8 cellular contexts compared by ENCODE assay signal in genomic region chr11:67345949-67346819, GRCh38. TPM values are rescaled to one million over a fixed set of nuclear protein-coding genes. Genes with fewer than 3 reads are reported as not detected.
DNase-seq lines count a peak whose midpoint lies in the region; ATAC-seq and TF ChIP-seq lines count a peak whose summit lies in the region.

No MANE protein-coding gene starts in this region.

- no peaks in the 10 kb centered on the region for H3K36me3 ChIP-seq in lower lobe of right lung

- H3K27me3 ChIP-seq in lower lobe of right lung (ENCODE audit: low read depth): no peaks in the 10 kb centered on the region

- H3K4me1 ChIP-seq in lower lobe of right lung: peaks cover 25% of the 10 kb centered on the region

- DNase-seq in activated CD4-positive, alpha-beta T cell treated with anti-CD3 and anti-CD28 coated beads, Interleukin-2, amount 10 ng/mL, durations not matched to agents 7 days and 5 days: peak; percentile 36
- no peak for DNase-seq in activated CD4-positive, alpha-beta T cell treated with anti-CD3 and anti-CD28 coated beads, Interleukin-2, amount 50 U/mL, for 1 hour
- DNase-seq in M059J (ENCODE audit: low read depth): peak; percentile 62
- DNase-seq in astrocyte of the spinal cord (ENCODE audit: low read depth, low spot score): peak; percentile 60
- DNase-seq in lower lobe of right lung: no peak
- DNase-seq in SK-N-DZ (ENCODE audit: low spot score): no peak

- TF ChIP-seq CTCF in astrocyte of the spinal cord (IDR thresholded peaks at IDR 0.05; ENCODE audit: low read depth, low read length) (peak; percentile 91), lower lobe of right lung (IDR thresholded peaks at IDR 0.05) (peak; percentile 65)

- peak overlapping the region; percentile 37 for H3K27ac Mint-ChIP-seq in activated CD4-positive, alpha-beta T cell treated with anti-CD3 and anti-CD28 coated beads, Interleukin-2, amount 10 ng/mL, durations not matched to agents 7 days and 5 days

- in situ Hi-C loops in astrocyte of the spinal cord (cut with HindIII; ENCODE audit: low sequenced_read_pairs): no loop called here

- CTCF ChIA-PET in activated CD4-positive, alpha-beta T cell treated with anti-CD3 and anti-CD28 coated beads, Interleukin-2, amount 10 ng/mL, durations not matched to agents 7 days and 5 days (lab: Charles Lee): interaction anchor here (0.5 to 4.7 kb wide), 31 partner anchors 9 to 1439 kb away, joined by 3 to 31 read pairs (median 3); partner anchors contain the start of genes CLCF1, PPP1CA and SSH3

- H3K36me3 Mint-ChIP-seq in activated CD4-positive, alpha-beta T cell treated with anti-CD3 and anti-CD28 coated beads, Interleukin-2, amount 10 ng/mL, durations not matched to agents 7 days and 5 days (ENCODE audit: low read depth): peaks cover 2% of the 10 kb centered on the region

- H3K4me3 ChIP-seq in astrocyte of the spinal cord (ENCODE audit: low read depth, low read length) (no peak overlapping the region), lower lobe of right lung (no peak overlapping the region)

- no peaks in the 10 kb centered on the region for H3K9me3 ChIP-seq in lower lobe of right lung

- peaks cover 5% of the 10 kb centered on the region for H3K9me3 Mint-ChIP-seq in activated CD4-positive, alpha-beta T cell treated with anti-CD3 and anti-CD28 coated beads, Interleukin-2, amount 10 ng/mL, durations not matched to agents 7 days and 5 days

- H3K27me3 Mint-ChIP-seq in activated CD4-positive, alpha-beta T cell treated with anti-CD3 and anti-CD28 coated beads, Interleukin-2, amount 10 ng/mL, durations not matched to agents 7 days and 5 days: no peaks in the 10 kb centered on the region

- intact Hi-C loops in lower lobe of right lung (cut with DNase I): no loop called here

- no peak overlapping the region for H3K4me3 Mint-ChIP-seq in activated CD4-positive, alpha-beta T cell treated with anti-CD3 and anti-CD28 coated beads, Interleukin-2, amount 10 ng/mL, durations not matched to agents 7 days and 5 days

- H3K4me1 Mint-ChIP-seq in activated CD4-positive, alpha-beta T cell treated with anti-CD3 and anti-CD28 coated beads, Interleukin-2, amount 10 ng/mL, durations not matched to agents 7 days and 5 days: peaks cover 34% of the 10 kb centered on the region

- H3K27ac ChIP-seq in lower lobe of right lung: peak overlapping the region; percentile 47

- ATAC-seq in lower lobe of right lung (peak; percentile 92 to 94), HG02798 (IDR thresholded peaks at IDR 0.05; ENCODE audit: poor library complexity, unreplicated experiment) (no peak), HG03439 (IDR thresholded peaks at IDR 0.05; ENCODE audit: unreplicated experiment) (no peak)

- POLR2A ChIA-PET in activated CD4-positive, alpha-beta T cell treated with anti-CD3 and anti-CD28 coated beads, Interleukin-2, amount 10 ng/mL, durations not matched to agents 7 days and 5 days (lab: Charles Lee): interaction anchor here (0.9 kb wide), 1 partner anchor 25 kb away, joined by 3 read pairs; no protein-coding TSS in a partner anchor

RNA-seq across cellular contexts. Expression of gene POLD4, which starts 7.2 kb away (rescaled TPM):
- total RNA-seq in activated CD4-positive, alpha-beta T cell treated with anti-CD3 and anti-CD28 coated beads, Interleukin-2, amount 10 ng/mL, durations not matched to agents 7 days and 5 days: 10 to 100 TPM; 52.7 to 53.7 TPM
- total RNA-seq in M059J (2014; rRNA removed; shearing (Covaris generic)): 127 and 137 TPM in 2 replicates
- 86.6 TPM for total RNA-seq in lower lobe of right lung
- 6.5 and 8.5 TPM in 2 replicates for polyA plus RNA-seq in SK-N-DZ (2014; cell fraction: cytosol; rRNA removed)
- polyA plus RNA-seq in SK-N-DZ (2014; cell fraction: nucleus; rRNA removed): 8.2 and 9.1 TPM in 2 replicates

RNA-seq across cellular contexts. Expression of gene CLCF1, which starts 27.2 kb away (rescaled TPM):
- under 1 TPM; 0.10 to 0.17 TPM for total RNA-seq in activated CD4-positive, alpha-beta T cell treated with anti-CD3 and anti-CD28 coated beads, Interleukin-2, amount 10 ng/mL, durations not matched to agents 7 days and 5 days
- total RNA-seq in M059J (2014; rRNA removed; shearing (Covaris generic)): 16.2 and 22.6 TPM in 2 replicates
- total RNA-seq in lower lobe of right lung: 3.7 TPM
- 0.12 and 0.21 TPM in 2 replicates for polyA plus RNA-seq in SK-N-DZ (2014; cell fraction: cytosol; rRNA removed)
- polyA plus RNA-seq in SK-N-DZ (2014; cell fraction: nucleus; rRNA removed): 1.4 TPM in 1 of 2 replicates, not detected in the other

RNA-seq across cellular contexts. Expression of gene SSH3, which starts 42.9 kb away (rescaled TPM):
- total RNA-seq in activated CD4-positive, alpha-beta T cell treated with anti-CD3 and anti-CD28 coated beads, Interleukin-2, amount 10 ng/mL, durations not matched to agents 7 days and 5 days: 1 to 10 TPM; 8.2 to 9.6 TPM
- total RNA-seq in M059J (2014; rRNA removed; shearing (Covaris generic)): 17.5 and 18.4 TPM in 2 replicates
- total RNA-seq in lower lobe of right lung: 37.7 TPM
- 0.24 and 0.29 TPM in 2 replicates for polyA plus RNA-seq in SK-N-DZ (2014; cell fraction: cytosol; rRNA removed)
- 3.8 and 14.4 TPM in 2 replicates for polyA plus RNA-seq in SK-N-DZ (2014; cell fraction: nucleus; rRNA removed)

RNA-seq across cellular contexts. Expression of gene RAD9A, which starts 45.6 kb away (rescaled TPM):
- 10 to 100 TPM; 49.3 to 53.7 TPM for total RNA-seq in activated CD4-positive, alpha-beta T cell treated with anti-CD3 and anti-CD28 coated beads, Interleukin-2, amount 10 ng/mL, durations not matched to agents 7 days and 5 days
- total RNA-seq in M059J (2014; rRNA removed; shearing (Covaris generic)): 7.3 and 13.3 TPM in 2 replicates
- 28.9 TPM for total RNA-seq in lower lobe of right lung
- 10.4 and 14.3 TPM in 2 replicates for polyA plus RNA-seq in SK-N-DZ (2014; cell fraction: cytosol; rRNA removed)
- 38.3 and 51.4 TPM in 2 replicates for polyA plus RNA-seq in SK-N-DZ (2014; cell fraction: nucleus; rRNA removed)

RNA-seq across cellular contexts. Expression of gene PPP1CA, which starts 55.5 kb away (rescaled TPM):
- total RNA-seq in activated CD4-positive, alpha-beta T cell treated with anti-CD3 and anti-CD28 coated beads, Interleukin-2, amount 10 ng/mL, durations not matched to agents 7 days and 5 days: 100 to 1,000 TPM; 301 to 331 TPM
- total RNA-seq in M059J (2014; rRNA removed; shearing (Covaris generic)): 223 and 247 TPM in 2 replicates
- 144 TPM for total RNA-seq in lower lobe of right lung
- polyA plus RNA-seq in SK-N-DZ (2014; cell fraction: cytosol; rRNA removed): 170 and 171 TPM in 2 replicates
- polyA plus RNA-seq in SK-N-DZ (2014; cell fraction: nucleus; rRNA removed): 101 and 105 TPM in 2 replicates

Comparison
In these comparisons a context has a peak if more than half of its experiments do, and no peak if none do; other contexts are left out.
1. DNase-seq: peak in activated CD4-positive, alpha-beta T cell treated with anti-CD3 and anti-CD28 coated beads, Interleukin-2, amount 10 ng/mL, durations not matched to agents 7 days and 5 days (single experiment), M059J (single experiment) and astrocyte of the spinal cord (single experiment); none in activated CD4-positive, alpha-beta T cell treated with anti-CD3 and anti-CD28 coated beads, Interleukin-2, amount 50 U/mL, for 1 hour (single experiment), lower lobe of right lung (single experiment) and SK-N-DZ (single experiment).
2. ATAC-seq: peak in lower lobe of right lung (2 of 2); none in HG02798 (single experiment) and HG03439 (single experiment).